In the genomic region with DNA sequence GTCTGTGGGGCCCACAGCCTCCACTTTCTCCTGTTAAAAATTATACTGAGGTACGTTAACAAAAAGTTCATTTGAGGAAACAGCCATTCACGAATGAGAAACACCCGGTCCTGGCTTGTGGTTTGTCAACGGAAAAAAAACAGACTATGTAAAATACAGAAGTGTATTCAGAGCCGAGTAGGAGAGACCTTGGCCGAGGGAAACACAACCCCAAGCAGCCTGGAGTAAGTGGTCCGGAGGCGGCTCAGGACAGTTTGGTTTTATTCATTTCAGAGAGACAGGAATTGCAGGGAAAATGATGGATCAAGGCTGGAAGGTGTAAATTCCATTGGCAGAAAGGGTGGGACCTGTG, we compare ENCODE assay signal across 8 cellular contexts. TPM values are rescaled to one million over a fixed set of nuclear protein-coding genes. Genes with fewer than 3 reads are reported as not detected.
DNase-seq lines count a peak whose midpoint lies in the region; ATAC-seq lines count a peak whose summit lies in the region.

No MANE protein-coding gene starts in this region.

- H3K9me3 Mint-ChIP-seq in CD4-positive, alpha-beta memory T cell = peaks cover 0 to 13% (median 5%) of the 10 kb centered on the region in 8 donors
- H3K9me3 Mint-ChIP-seq in activated CD4-positive, alpha-beta memory T cell treated with anti-CD3 and anti-CD28 coated beads for 36 hours = peaks cover 17% of the 10 kb centered on the region

- peak overlapping the region; percentile 29 to 87 (median 67) for H3K27ac Mint-ChIP-seq in CD4-positive, alpha-beta memory T cell
- peak overlapping the region; percentile 39 for H3K27ac Mint-ChIP-seq in activated CD4-positive, alpha-beta memory T cell treated with anti-CD3 and anti-CD28 coated beads for 36 hours

- H3K4me1 ChIP-seq in CD4-positive, alpha-beta memory T cell (ENCODE audit: insufficient read depth, low read length) = peaks cover 19% of the 10 kb centered on the region

- no peaks in the 10 kb centered on the region for H3K36me3 ChIP-seq in CD4-positive, alpha-beta memory T cell (ENCODE audit: insufficient read depth, low read length)

- peak overlapping the region; percentile 39 to 82 for H3K4me3 ChIP-seq in CD4-positive, alpha-beta memory T cell (ENCODE audit: low read length in 2 of 2)

- peaks cover 19 to 22% of the 10 kb centered on the region in 2 donors for H3K36me3 Mint-ChIP-seq in CD4-positive, alpha-beta memory T cell
- peaks cover 22% of the 10 kb centered on the region for H3K36me3 Mint-ChIP-seq in activated CD4-positive, alpha-beta memory T cell treated with anti-CD3 and anti-CD28 coated beads for 36 hours

- peak in 2 of 5 donors; percentile 16 to 34 for DNase-seq in CD4-positive, alpha-beta memory T cell
- DNase-seq in activated CD4-positive, alpha-beta memory T cell treated with anti-CD3 and anti-CD28 coated beads for 36 hours = no peak
- DNase-seq in inferior parietal cortex (ENCODE audit: extremely low spot score) = peak; percentile 1
- DNase-seq in stimulated activated naive CD8-positive, alpha-beta T cell treated with anti-CD3 and anti-CD28 coated beads, Interleukin-15, Interleukin-2, amounts not matched to agents 100 U/mL and 50 U/mL, for 24 hours = no peak
- no peak for DNase-seq in stimulated activated CD4-positive, alpha-beta T cell treated with anti-CD3 and anti-CD28 coated beads, Interleukin-4, amount 100 ng/mL, for 24 hours
- DNase-seq in NCI-H2081 (lab: John Stamatoyannopoulos, UW) = no peak

- H3K4me3 Mint-ChIP-seq in CD4-positive, alpha-beta memory T cell = peak overlapping the region; percentile 80 to 91 (median 88)
- H3K4me3 Mint-ChIP-seq in activated CD4-positive, alpha-beta memory T cell treated with anti-CD3 and anti-CD28 coated beads for 36 hours = peak overlapping the region; percentile 83

- CTCF ChIA-PET in CD4-positive, alpha-beta memory T cell (lab: Charles Lee; ENCODE audit: partially characterized antibody) = interaction anchor here (1.0 to 1.4 kb wide), 2 partner anchors 30 to 313 kb away, joined by 3 read pairs; no protein-coding TSS in a partner anchor
- CTCF ChIA-PET in activated CD4-positive, alpha-beta memory T cell treated with anti-CD3 and anti-CD28 coated beads for 36 hours (lab: Charles Lee) = no interaction called here

- peaks cover 0 to 3% of the 10 kb centered on the region in 2 donors for H3K9me3 ChIP-seq in CD4-positive, alpha-beta memory T cell (ENCODE audit: control insufficient read depth in 1 of 2, low read length in 2 of 2)

- peaks cover 1% of the 10 kb centered on the region in 2 donors for H3K27me3 Mint-ChIP-seq in CD4-positive, alpha-beta memory T cell
- H3K27me3 Mint-ChIP-seq in activated CD4-positive, alpha-beta memory T cell treated with anti-CD3 and anti-CD28 coated beads for 36 hours = no peaks in the 10 kb centered on the region

- intact Hi-C loops in CD4-positive, alpha-beta memory T cell (cut with micrococcal nuclease) = no loop called here
- intact Hi-C loops in activated CD4-positive, alpha-beta memory T cell treated with anti-CD3 and anti-CD28 coated beads for 36 hours (cut with micrococcal nuclease) = loop anchor here (2.0 kb wide), 1 partner anchor 34 kb away; a partner anchor contains a TSS

- peaks cover 13 to 27% (median 15%) of the 10 kb centered on the region in 4 donors for H3K4me1 Mint-ChIP-seq in CD4-positive, alpha-beta memory T cell
- H3K4me1 Mint-ChIP-seq in activated CD4-positive, alpha-beta memory T cell treated with anti-CD3 and anti-CD28 coated beads for 36 hours (ENCODE audit: low read depth) = peaks cover 17% of the 10 kb centered on the region

- peak; percentile 52 for ATAC-seq in HG02678 (IDR thresholded peaks at IDR 0.05; ENCODE audit: unreplicated experiment)
- peak; percentile 34 for ATAC-seq in stimulated activated naive CD8-positive, alpha-beta T cell treated with anti-CD3 and anti-CD28 coated beads, Interleukin-15, Interleukin-2, amounts not matched to agents 100 U/mL and 50 U/mL, for 24 hours
- no peak for ATAC-seq in GM21367 (IDR thresholded peaks at IDR 0.05; ENCODE audit: unreplicated experiment)

- no peaks in the 10 kb centered on the region for H3K27me3 ChIP-seq in CD4-positive, alpha-beta memory T cell (ENCODE audit: insufficient read depth, low read length)

- peak overlapping the region; percentile 61 for H3K27ac ChIP-seq in CD4-positive, alpha-beta memory T cell (ENCODE audit: low read depth, low read length)

- POLR2A ChIA-PET in CD4-positive, alpha-beta memory T cell (lab: Charles Lee; ENCODE audit: partially characterized antibody) = interaction anchor here (0.7 to 1.3 kb wide), 4 partner anchors 36 to 83 kb away, joined by 3 to 5 read pairs (median 3); a partner anchor contains a TSS
- POLR2A ChIA-PET in activated CD4-positive, alpha-beta memory T cell treated with anti-CD3 and anti-CD28 coated beads for 36 hours (lab: Charles Lee) = no interaction called here

RNA-seq across cellular contexts. Expression of a gene that starts 0.7 kb away (rescaled TPM):
- total RNA-seq in CD4-positive, alpha-beta memory T cell = 10 to 100 TPM; 16.9 to 17.7 TPM
- polyA plus RNA-seq in CD4-positive, alpha-beta memory T cell = 1 to 10 TPM in 1 of 2 donors, under 1 TPM in 1; 0.72 to 5.6 TPM
- total RNA-seq in activated CD4-positive, alpha-beta memory T cell treated with anti-CD3 and anti-CD28 coated beads for 36 hours = 1 to 10 TPM; 4.8 to 5.6 TPM

RNA-seq across cellular contexts. Expression of a gene that starts 35.2 kb away (rescaled TPM):
- total RNA-seq in CD4-positive, alpha-beta memory T cell = 10 to 100 TPM; 18.0 to 18.5 TPM
- 1 to 10 TPM; 1.8 to 3.7 TPM for polyA plus RNA-seq in CD4-positive, alpha-beta memory T cell
- 1 to 10 TPM; 5.7 to 6.4 TPM for total RNA-seq in activated CD4-positive, alpha-beta memory T cell treated with anti-CD3 and anti-CD28 coated beads for 36 hours

RNA-seq across cellular contexts. Expression of a gene that starts 38.3 kb away (rescaled TPM):
- 1 to 10 TPM; 7.5 to 8.5 TPM for total RNA-seq in CD4-positive, alpha-beta memory T cell
- 1 to 10 TPM in 1 of 2 donors, under 1 TPM in 1; 0.57 to 3.1 TPM for polyA plus RNA-seq in CD4-positive, alpha-beta memory T cell
- total RNA-seq in activated CD4-positive, alpha-beta memory T cell treated with anti-CD3 and anti-CD28 coated beads for 36 hours = 1 to 10 TPM in 1 of 2 experiments, under 1 TPM in 1; 0.94 to 1.5 TPM

RNA-seq across cellular contexts. Expression of a gene that starts 50.9 kb away (rescaled TPM):
- 1 to 10 TPM; 2.0 to 3.0 TPM for total RNA-seq in CD4-positive, alpha-beta memory T cell
- polyA plus RNA-seq in CD4-positive, alpha-beta memory T cell = under 1 TPM in 1 of 2 donors, not detected in 1; 0.34 TPM
- total RNA-seq in activated CD4-positive, alpha-beta memory T cell treated with anti-CD3 and anti-CD28 coated beads for 36 hours = under 1 TPM; 0.33 to 0.46 TPM
